Comparison of ENCODE assay signal across 18 cellular contexts in the genomic region with DNA sequence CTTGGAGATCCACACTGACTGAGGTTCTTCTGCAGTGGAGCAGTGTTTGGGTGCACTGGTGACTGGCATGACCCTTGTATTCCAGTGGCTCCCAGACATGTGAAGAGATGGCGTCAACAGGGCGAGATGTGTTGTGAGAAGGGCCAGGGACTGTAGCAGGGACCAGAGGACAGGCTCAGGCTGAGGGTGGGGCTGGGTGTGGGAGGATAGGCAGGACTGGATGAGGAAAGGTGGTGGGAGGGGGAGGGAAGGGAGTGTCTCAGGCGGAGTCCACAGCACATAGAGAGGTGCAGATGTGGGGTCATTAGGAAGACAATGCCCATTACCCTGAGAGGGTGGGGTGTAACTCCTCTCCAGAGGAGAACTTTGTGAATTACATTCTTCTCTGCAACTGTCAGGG.
DNase-seq lines count a peak whose midpoint lies in the region; ATAC-seq and TF ChIP-seq lines count a peak whose summit lies in the region.
"Had no signal": no experiment of that assay in that cellular context is flagged by ENCODE, and none has a peak within 500 bp of the region (broad histone marks: within the 10 kb centered on the region; RNA-seq: fewer than 3 reads in every experiment).

No MANE protein-coding gene starts in this region.

- TF ChIP-seq CTCF in WTC11 (IDR thresholded peaks at IDR 0.05), result no peak
- no peak for TF ChIP-seq CTCF in osteocyte (IDR thresholded peaks at IDR 0.05)
- TF ChIP-seq CTCF in testis (IDR thresholded peaks at IDR 0.05), result no peak

- H3K27me3 ChIP-seq in H7 (ENCODE audit: control insufficient read depth, insufficient read depth, low read length) (no peaks in the 10 kb centered on the region), testis (no peaks in the 10 kb centered on the region)
- H3K27me3 ChIP-seq: SJCRH30 had no signal

- ATAC-seq in WTC11 (peak; percentile 92), GM21576 (IDR thresholded peaks at IDR 0.05; ENCODE audit: unreplicated experiment) (no peak)
- ATAC-seq: Right ventricle myocardium inferior, SK-N-SH treated with all-trans-retinoic acid at 6 μM for 48 hours had no signal

- DNase-seq in H7 (peak; percentile 70), WTC11 (ENCODE audit: low spot score) (peak; percentile 27), iPS-NIHi11 (ENCODE audit: low spot score) (peak; percentile 50), osteocyte (ENCODE audit: extremely low spot score, unreplicated experiment) (peak; percentile 63), H4 (ENCODE audit: low spot score) (no peak), testis (no peak)
- DNase-seq in activated CD4-positive, alpha-beta memory T cell treated with anti-CD3 and anti-CD28 coated beads, Interleukin-2, amount 10 ng/mL, durations not matched to agents 7 days and 5 days, result no peak
- DNase-seq: GM23248; NCI-H1092 treated with DMSO at 0.1 percent for 48 hours; NCI-H1436 treated with DMSO at 0.1 percent for 48 hours; NCI-H187 treated with DMSO at 0.1 percent for 48 hours; NCI-H524; NK-92 treated with Interleukin-12 subunit alpha and Interleukin-12 subunit beta, amount 100 ng/mL, for 24 hours; PC-9; SJCRH30 had no signal

- H3K36me3 ChIP-seq in H7 (replicated peaks; ENCODE audit: control insufficient read depth, insufficient read depth, low read length), result no peaks in the 10 kb centered on the region
- H3K36me3 ChIP-seq in testis (ENCODE audit: low read depth, missing control alignments), result no peaks in the 10 kb centered on the region
- H3K36me3 ChIP-seq: SJCRH30 had no signal

- 79 to 86% methylated on average over 3 of the region's 3 CpGs for WGBS in testis, 2 donors

- H3K4me3 ChIP-seq in H7 (ENCODE audit: insufficient read depth, low read depth, low read length), result no peak overlapping the region
- H3K4me3 ChIP-seq in testis, result no peak overlapping the region
- H3K4me3 ChIP-seq: GM23248, PC-9, SJCRH30 had no signal

- H3K27me3 Mint-ChIP-seq in WTC11 (ENCODE audit: low read depth) (no peaks in the 10 kb centered on the region; the same call in 1 of the 2 replicates), osteocyte (ENCODE audit: unreplicated experiment) (peaks cover 4% of the 10 kb centered on the region)
- peaks cover 7% of the 10 kb centered on the region for H3K27me3 Mint-ChIP-seq in activated CD4-positive, alpha-beta memory T cell treated with anti-CD3 and anti-CD28 coated beads, Interleukin-2, amount 10 ng/mL, durations not matched to agents 7 days and 5 days

- POLR2A ChIA-PET in WTC11 (lab: Charles Lee), result no interaction called here
- POLR2A ChIA-PET in activated CD4-positive, alpha-beta memory T cell treated with anti-CD3 and anti-CD28 coated beads, Interleukin-2, amount 10 ng/mL, durations not matched to agents 7 days and 5 days (lab: Charles Lee), result no interaction called here

- H3K4me1 Mint-ChIP-seq in WTC11 (peaks cover 11% of the 10 kb centered on the region), osteocyte (ENCODE audit: unreplicated experiment) (peaks cover 2% of the 10 kb centered on the region)
- H3K4me1 Mint-ChIP-seq in activated CD4-positive, alpha-beta memory T cell treated with anti-CD3 and anti-CD28 coated beads, Interleukin-2, amount 10 ng/mL, durations not matched to agents 7 days and 5 days, result no peaks in the 10 kb centered on the region

- peaks cover 4% of the 10 kb centered on the region for H3K9me3 Mint-ChIP-seq in WTC11
- H3K9me3 Mint-ChIP-seq in osteocyte (ENCODE audit: unreplicated experiment), result no peaks in the 10 kb centered on the region
- peaks cover 2% of the 10 kb centered on the region for H3K9me3 Mint-ChIP-seq in activated CD4-positive, alpha-beta memory T cell treated with anti-CD3 and anti-CD28 coated beads, Interleukin-2, amount 10 ng/mL, durations not matched to agents 7 days and 5 days

- no peaks in the 10 kb centered on the region for H3K9me3 ChIP-seq in testis

- intact Hi-C loops in testis (cut with DNase I; ENCODE audit: low total_unique reads), result no loop called here

- no peak overlapping the region for H3K27ac Mint-ChIP-seq in WTC11
- H3K27ac Mint-ChIP-seq in osteocyte (ENCODE audit: unreplicated experiment), result no peak overlapping the region
- H3K27ac Mint-ChIP-seq in activated CD4-positive, alpha-beta memory T cell treated with anti-CD3 and anti-CD28 coated beads, Interleukin-2, amount 10 ng/mL, durations not matched to agents 7 days and 5 days, result no peak overlapping the region

- H3K36me3 Mint-ChIP-seq in WTC11, result no peaks in the 10 kb centered on the region; the same call in 1 of the 2 replicates
- H3K36me3 Mint-ChIP-seq in osteocyte (ENCODE audit: unreplicated experiment), result peaks cover 5% of the 10 kb centered on the region
- peaks cover under 1% of the 10 kb centered on the region for H3K36me3 Mint-ChIP-seq in activated CD4-positive, alpha-beta memory T cell treated with anti-CD3 and anti-CD28 coated beads, Interleukin-2, amount 10 ng/mL, durations not matched to agents 7 days and 5 days (ENCODE audit: low read depth)

- no peak for TF ChIP-seq POLR2A in testis (IDR thresholded peaks at IDR 0.05)

- H3K4me3 Mint-ChIP-seq in WTC11 (no peak overlapping the region), osteocyte (ENCODE audit: unreplicated experiment) (no peak overlapping the region)
- no peak overlapping the region for H3K4me3 Mint-ChIP-seq in activated CD4-positive, alpha-beta memory T cell treated with anti-CD3 and anti-CD28 coated beads, Interleukin-2, amount 10 ng/mL, durations not matched to agents 7 days and 5 days

- H3K27ac ChIP-seq in testis, result no peak overlapping the region
- H3K27ac ChIP-seq: GM23248, PC-9, SJCRH30 had no signal

- H3K4me1 ChIP-seq in testis, result no peaks in the 10 kb centered on the region

- CTCF ChIA-PET in WTC11 (lab: Charles Lee), result no interaction called here
- CTCF ChIA-PET in activated CD4-positive, alpha-beta memory T cell treated with anti-CD3 and anti-CD28 coated beads, Interleukin-2, amount 10 ng/mL, durations not matched to agents 7 days and 5 days (lab: Charles Lee), result no interaction called here

TF ChIP-seq in WTC11, 78 proteins besides CTCF, POLR2A, EP300 and RAD21 (continues in another document):
- no peak for TF ChIP-seq TP53 (CRISPR knock-in tag; IDR thresholded peaks at IDR 0.05)
- no peak for TF ChIP-seq ZNF416 (CRISPR knock-in tag; IDR thresholded peaks at IDR 0.05)
- no peak for TF ChIP-seq TEAD4 (CRISPR knock-in tag; IDR thresholded peaks at IDR 0.05)
- TF ChIP-seq, protein P1, sequence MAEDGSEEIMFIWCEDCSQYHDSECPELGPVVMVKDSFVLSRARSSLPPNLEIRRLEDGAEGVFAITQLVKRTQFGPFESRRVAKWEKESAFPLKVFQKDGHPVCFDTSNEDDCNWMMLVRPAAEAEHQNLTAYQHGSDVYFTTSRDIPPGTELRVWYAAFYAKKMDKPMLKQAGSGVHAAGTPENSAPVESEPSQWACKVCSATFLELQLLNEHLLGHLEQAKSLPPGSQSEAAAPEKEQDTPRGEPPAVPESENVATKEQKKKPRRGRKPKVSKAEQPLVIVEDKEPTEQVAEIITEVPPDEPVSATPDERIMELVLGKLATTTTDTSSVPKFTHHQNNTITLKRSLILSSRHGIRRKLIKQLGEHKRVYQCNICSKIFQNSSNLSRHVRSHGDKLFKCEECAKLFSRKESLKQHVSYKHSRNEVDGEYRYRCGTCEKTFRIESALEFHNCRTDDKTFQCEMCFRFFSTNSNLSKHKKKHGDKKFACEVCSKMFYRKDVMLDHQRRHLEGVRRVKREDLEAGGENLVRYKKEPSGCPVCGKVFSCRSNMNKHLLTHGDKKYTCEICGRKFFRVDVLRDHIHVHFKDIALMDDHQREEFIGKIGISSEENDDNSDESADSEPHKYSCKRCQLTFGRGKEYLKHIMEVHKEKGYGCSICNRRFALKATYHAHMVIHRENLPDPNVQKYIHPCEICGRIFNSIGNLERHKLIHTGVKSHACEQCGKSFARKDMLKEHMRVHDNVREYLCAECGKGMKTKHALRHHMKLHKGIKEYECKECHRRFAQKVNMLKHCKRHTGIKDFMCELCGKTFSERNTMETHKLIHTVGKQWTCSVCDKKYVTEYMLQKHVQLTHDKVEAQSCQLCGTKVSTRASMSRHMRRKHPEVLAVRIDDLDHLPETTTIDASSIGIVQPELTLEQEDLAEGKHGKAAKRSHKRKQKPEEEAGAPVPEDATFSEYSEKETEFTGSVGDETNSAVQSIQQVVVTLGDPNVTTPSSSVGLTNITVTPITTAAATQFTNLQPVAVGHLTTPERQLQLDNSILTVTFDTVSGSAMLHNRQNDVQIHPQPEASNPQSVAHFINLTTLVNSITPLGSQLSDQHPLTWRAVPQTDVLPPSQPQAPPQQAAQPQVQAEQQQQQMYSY (CRISPR knock-in tag; IDR thresholded peaks at IDR 0.05), result no peak
- TF ChIP-seq, protein P2, sequence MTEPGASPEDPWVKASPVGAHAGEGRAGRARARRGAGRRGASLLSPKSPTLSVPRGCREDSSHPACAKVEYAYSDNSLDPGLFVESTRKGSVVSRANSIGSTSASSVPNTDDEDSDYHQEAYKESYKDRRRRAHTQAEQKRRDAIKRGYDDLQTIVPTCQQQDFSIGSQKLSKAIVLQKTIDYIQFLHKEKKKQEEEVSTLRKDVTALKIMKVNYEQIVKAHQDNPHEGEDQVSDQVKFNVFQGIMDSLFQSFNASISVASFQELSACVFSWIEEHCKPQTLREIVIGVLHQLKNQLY (CRISPR knock-in tag; IDR thresholded peaks at IDR 0.05), result no peak
- TF ChIP-seq, protein P3, sequence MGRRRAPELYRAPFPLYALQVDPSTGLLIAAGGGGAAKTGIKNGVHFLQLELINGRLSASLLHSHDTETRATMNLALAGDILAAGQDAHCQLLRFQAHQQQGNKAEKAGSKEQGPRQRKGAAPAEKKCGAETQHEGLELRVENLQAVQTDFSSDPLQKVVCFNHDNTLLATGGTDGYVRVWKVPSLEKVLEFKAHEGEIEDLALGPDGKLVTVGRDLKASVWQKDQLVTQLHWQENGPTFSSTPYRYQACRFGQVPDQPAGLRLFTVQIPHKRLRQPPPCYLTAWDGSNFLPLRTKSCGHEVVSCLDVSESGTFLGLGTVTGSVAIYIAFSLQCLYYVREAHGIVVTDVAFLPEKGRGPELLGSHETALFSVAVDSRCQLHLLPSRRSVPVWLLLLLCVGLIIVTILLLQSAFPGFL (CRISPR knock-in tag; IDR thresholded peaks at IDR 0.05; ENCODE audit: borderline replicate concordance), result no peak
- TF ChIP-seq CBFB (CRISPR knock-in tag; IDR thresholded peaks at IDR 0.05; ENCODE audit: low read depth), result no peak

Comparison
In these comparisons a context has a peak if more than half of its experiments do, and no peak if none do; other contexts are left out.
1. DNase-seq: peak in H7 (single experiment), WTC11 (single experiment), iPS-NIHi11 (single experiment) and osteocyte (single experiment); none in H4 (single experiment), testis (single experiment) and activated CD4-positive, alpha-beta memory T cell treated with anti-CD3 and anti-CD28 coated beads, Interleukin-2, amount 10 ng/mL, durations not matched to agents 7 days and 5 days (single experiment).